Comparison of ENCODE assay signal across 13 cellular contexts in the genomic region with DNA sequence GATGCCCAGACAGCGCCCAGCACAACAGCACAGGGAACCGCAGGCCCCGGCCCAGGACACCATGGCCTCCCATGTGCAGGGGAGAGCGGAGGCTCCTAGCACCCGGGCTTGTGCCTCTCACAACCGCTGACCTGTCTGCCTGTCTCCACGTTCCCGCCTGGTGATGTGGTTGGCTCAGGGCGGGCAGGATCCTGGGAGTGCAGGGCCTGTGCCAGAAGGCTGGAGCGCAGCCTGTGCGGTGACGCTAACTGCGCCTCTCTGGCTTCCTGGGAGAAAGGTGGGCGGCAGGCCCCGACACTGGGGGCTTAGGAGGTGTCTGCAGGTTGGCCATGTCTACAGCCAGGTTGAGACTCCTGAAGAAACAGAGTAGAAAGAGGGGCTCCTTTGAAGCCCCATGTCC. TPM values are rescaled to one million over a fixed set of nuclear protein-coding genes. Genes with fewer than 3 reads are reported as not detected.
"Had no signal": no experiment of that assay in that cellular context is flagged by ENCODE, and none has a peak within 500 bp of the region (broad histone marks: within the 10 kb centered on the region; RNA-seq: fewer than 3 reads in every experiment).

No MANE protein-coding gene starts in this region.

- H3K27ac ChIP-seq: dorsolateral prefrontal cortex, heart left ventricle, psoas muscle, SJCRH30, tibial nerve had no signal

- H3K36me3 ChIP-seq: heart left ventricle, SJCRH30, tibial nerve had no signal

- DNase-seq: activated CD4-positive, alpha-beta T cell treated with anti-CD3 and anti-CD28 coated beads for 4 hours; activated CD8-positive, alpha-beta T cell treated with anti-CD3 and anti-CD28 coated beads for 36 hours; activated naive CD4-positive, alpha-beta T cell treated with Interleukin-2 at 50 U/mL for 16 hours; endodermal cell; left colon; psoas muscle; SJCRH30; stimulated activated CD4-positive, alpha-beta T cell treated with anti-CD3 and anti-CD28 coated beads, Interleukin-2, amount 100 ng/mL, for 48 hours; stimulated activated naive B cell treated with anti-CD40 and anti-IgM and Interleukin-4, amounts not matched to agents 10 μg/mL and 1 μg/mL and 100 μg/mL, for 72 hours; T-helper 2 cell had no signal

- H3K27me3 ChIP-seq: tibial nerve had no signal

- H3K4me1 ChIP-seq: heart left ventricle, psoas muscle, SJCRH30, tibial nerve had no signal

- H3K4me3 ChIP-seq: dorsolateral prefrontal cortex, heart left ventricle, psoas muscle, SJCRH30, tibial nerve had no signal

- ATAC-seq: activated CD8-positive, alpha-beta T cell treated with anti-CD3 and anti-CD28 coated beads for 36 hours; heart left ventricle; left colon; psoas muscle; stimulated activated naive B cell treated with anti-CD40 and anti-IgM and Interleukin-4, amounts not matched to agents 10 μg/mL and 1 μg/mL and 100 μg/mL, for 72 hours had no signal

- H3K9me3 ChIP-seq: heart left ventricle, psoas muscle, SJCRH30, tibial nerve had no signal

RNA-seq across cellular contexts. Expression of gene CPZ, which starts 48.7 kb away (rescaled TPM):
- total RNA-seq: activated CD8-positive, alpha-beta T cell treated with anti-CD3 and anti-CD28 coated beads for 36 hours; psoas muscle had no signal
